ENCODE assay signal across 8 cellular contexts in the genomic region with DNA sequence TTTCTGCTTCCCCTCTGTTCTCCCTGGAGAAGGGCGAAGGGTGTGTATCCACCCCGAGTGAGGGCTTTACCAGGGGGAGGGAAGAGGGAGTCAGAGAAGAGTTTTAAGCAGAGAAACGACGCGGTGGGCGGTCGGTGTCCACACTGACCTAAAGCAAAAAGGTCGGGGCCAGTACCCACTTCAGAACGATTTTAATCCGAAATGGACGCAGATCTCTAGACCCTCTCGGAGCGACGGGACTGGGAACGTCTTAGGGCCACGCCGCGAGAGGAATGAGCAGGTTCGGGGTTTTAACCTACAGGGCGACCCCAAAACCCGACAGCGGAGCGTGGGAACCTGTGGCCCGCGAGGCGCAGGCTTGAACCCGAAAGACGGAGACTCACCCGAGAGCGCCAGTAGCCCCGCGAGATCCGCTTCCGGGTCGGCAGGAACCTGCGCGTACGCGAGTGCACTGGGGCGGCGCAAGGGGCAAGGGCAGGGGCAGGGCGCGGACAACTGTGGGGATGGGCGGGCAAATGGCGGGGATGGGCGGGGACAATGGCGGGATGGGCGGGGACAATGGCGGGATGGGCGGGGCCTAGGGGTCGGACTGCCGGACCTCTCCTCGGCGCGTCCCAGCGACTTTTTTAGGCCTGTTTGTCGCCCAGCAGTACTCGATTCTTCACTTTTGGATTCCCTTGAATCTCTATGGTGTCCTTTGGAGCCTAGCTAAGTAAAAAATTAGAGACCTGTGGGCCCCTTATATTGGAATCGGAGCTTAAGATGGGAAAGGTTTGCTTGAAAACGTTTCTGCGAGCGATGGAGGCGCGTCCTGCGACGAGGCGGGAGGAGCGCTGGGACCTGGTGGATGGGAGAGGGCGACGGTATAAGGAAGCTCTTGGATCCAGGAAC. TPM values are rescaled to one million over a fixed set of nuclear protein-coding genes. Genes with fewer than 3 reads are reported as not detected.
A peak's percentile ranks its signal among the peaks of the same experiment; 100 is the strongest.
DNase-seq lines count a peak whose midpoint lies in the region; ATAC-seq, FAIRE-seq and TF ChIP-seq lines count a peak whose summit lies in the region.

A gene (minus strand): TSS at position 423 of the 891 bp plus-strand sequence. CDS start 3,323 bp downstream, outside the sequence.

- H3K9me3 ChIP-seq in right cardiac atrium (ENCODE audit: control insufficient read depth, low read length) (peaks cover 2% of the 10 kb centered on the region), thyroid gland (no peaks in the 10 kb centered on the region)

- H3K27me3 Mint-ChIP-seq in progenitor cell of endocrine pancreas, result peaks cover 2% of the 10 kb centered on the region

- WGBS in right cardiac atrium, result under 1% methylated on average over 70 of the region's 70 CpGs
- 3 to 5% methylated on average over 38 to 68 of the region's 70 CpGs for WGBS in thyroid gland, 2 donors

- intact Hi-C loops in right cardiac atrium (cut with DNase I) (no loop called here), thyroid gland (cut with DNase I) (no loop called here)

- TF ChIP-seq CTCF in progenitor cell of endocrine pancreas (IDR thresholded peaks at IDR 0.05; ENCODE audit: unreplicated experiment) (no peak), thyroid gland (IDR thresholded peaks at IDR 0.05) (no peak)

- peak within 1 kb of the TSS; percentile 65 for H3K4me3 ChIP-seq in right cardiac atrium (ENCODE audit: low read length)
- peak within 1 kb of the TSS; percentile 62 to 96 (median 76) for H3K4me3 ChIP-seq in thyroid gland (replicated peaks in 1 of 3)

- H3K27ac Mint-ChIP-seq in progenitor cell of endocrine pancreas, result peak within 1 kb of the TSS; percentile 96

- TF ChIP-seq POLR2A in H54 (IDR thresholded peaks at IDR 0.05; ENCODE audit: low read depth, low read length) (peak; percentile 63), thyroid gland (IDR thresholded peaks at IDR 0.05) (peak in 1 of 2 donors; percentile 42)

- H3K36me3 ChIP-seq in thyroid gland, result peaks cover 15 to 19% of the 10 kb centered on the region in 2 donors

- no peak for FAIRE-seq in H54 (lab: Jason Lieb, UNC)

- H3K4me1 ChIP-seq in right cardiac atrium (ENCODE audit: control insufficient read depth, insufficient read depth, low read length) (no peaks in the 10 kb centered on the region), thyroid gland (peaks cover 0 to 11% of the 10 kb centered on the region in 2 donors)

- ATAC-seq in right cardiac atrium (peak; percentile 100), HG02973 (IDR thresholded peaks at IDR 0.05; ENCODE audit: unreplicated experiment) (no peak)

- peaks cover 41% of the 10 kb centered on the region for H3K36me3 Mint-ChIP-seq in progenitor cell of endocrine pancreas (ENCODE audit: insufficient read depth)

- H3K27me3 ChIP-seq in right cardiac atrium (ENCODE audit: control insufficient read depth, insufficient read depth) (no peaks in the 10 kb centered on the region), thyroid gland (no peaks in the 10 kb centered on the region)

- H3K27ac ChIP-seq in right cardiac atrium (ENCODE audit: low read length) (peak within 1 kb of the TSS; percentile 92), thyroid gland (peak within 1 kb of the TSS; percentile 45 to 64 (median 61))

- peaks cover 46% of the 10 kb centered on the region for H3K9me3 Mint-ChIP-seq in progenitor cell of endocrine pancreas (ENCODE audit: low read depth)

- peaks cover 4% of the 10 kb centered on the region for H3K4me1 Mint-ChIP-seq in progenitor cell of endocrine pancreas (ENCODE audit: low read depth)

- DNase-seq in H54 (ENCODE audit: insufficient read length, low spot score) (peak; percentile 70), T-helper 2 cell (peak; percentile 54 to 82 (median 64)), anterior cingulate cortex (lab: John Stamatoyannopoulos, UW) (peak in 57 of 58 donors; percentile 34 to 95 (median 87)), right cardiac atrium (peak; percentile 97 to 98 (median 98)), progenitor cell of endocrine pancreas (ENCODE audit: low spot score, unreplicated experiment) (peak; percentile 77), thyroid gland (peak; percentile 91), DMS79 (lab: John Stamatoyannopoulos, UW) (no peak)

- H3K4me3 Mint-ChIP-seq in progenitor cell of endocrine pancreas (ENCODE audit: low read depth), result peak within 1 kb of the TSS; percentile 95

RNA-seq across cellular contexts. Expression of the gene that starts here (rescaled TPM):
- 10 to 100 TPM; 18.7 to 27.9 (median 25.7) TPM for total RNA-seq in right cardiac atrium
- 18.8 TPM for polyA plus RNA-seq in right cardiac atrium
- 51.9 and 57.5 TPM in 2 replicates for total RNA-seq in progenitor cell of endocrine pancreas
- total RNA-seq in thyroid gland, result 10 to 100 TPM; 15.7 to 42.1 (median 19.5) TPM
